In the genomic region with DNA sequence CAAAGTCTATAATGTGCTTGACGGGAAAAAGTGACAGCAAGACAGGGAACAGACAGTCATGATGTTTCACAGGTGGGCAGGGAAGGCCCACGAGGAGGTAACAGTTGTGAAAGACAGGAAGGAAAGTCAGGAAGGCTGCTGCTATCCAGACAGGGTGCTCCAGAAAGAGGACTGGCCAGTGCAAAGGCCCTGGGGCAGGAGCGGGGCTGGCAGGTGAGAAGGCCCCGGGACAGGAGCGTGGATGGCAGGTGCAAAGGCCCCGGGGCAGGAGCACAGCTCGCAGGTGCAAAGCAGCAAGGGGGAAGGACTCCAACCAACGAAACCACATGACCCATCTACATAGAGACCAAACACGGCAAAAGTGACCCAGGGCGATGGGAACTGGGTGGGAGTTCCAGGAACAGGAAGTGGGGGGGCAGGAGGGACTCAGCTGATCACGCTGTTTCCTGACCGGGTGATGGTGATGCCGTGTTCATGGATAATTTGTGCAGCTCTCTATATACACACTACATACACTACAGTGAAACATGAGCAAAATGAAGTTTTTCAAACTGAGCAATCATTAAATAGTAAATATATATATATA, we compare ENCODE assay signal across 1 cellular context.
TF ChIP-seq lines count a peak whose summit lies in the region.

No MANE protein-coding gene starts in this region.

TF ChIP-seq in WTC11, 78 proteins besides CTCF, POLR2A, EP300 and RAD21 (continued from another document):
- TF ChIP-seq TCF7 (CRISPR knock-in tag; IDR thresholded peaks at IDR 0.05; ENCODE audit: low read depth) (no peak), ZNF232 (CRISPR knock-in tag; IDR thresholded peaks at IDR 0.05) (no peak), JUN (CRISPR knock-in tag; IDR thresholded peaks at IDR 0.05) (no peak), STAT6 (CRISPR knock-in tag; conservative IDR thresholded peaks at IDR 0.05; ENCODE audit: low read depth) (no peak), PRDM15 (CRISPR knock-in tag; IDR thresholded peaks at IDR 0.05) (no peak)
- TF ChIP-seq, protein P1, sequence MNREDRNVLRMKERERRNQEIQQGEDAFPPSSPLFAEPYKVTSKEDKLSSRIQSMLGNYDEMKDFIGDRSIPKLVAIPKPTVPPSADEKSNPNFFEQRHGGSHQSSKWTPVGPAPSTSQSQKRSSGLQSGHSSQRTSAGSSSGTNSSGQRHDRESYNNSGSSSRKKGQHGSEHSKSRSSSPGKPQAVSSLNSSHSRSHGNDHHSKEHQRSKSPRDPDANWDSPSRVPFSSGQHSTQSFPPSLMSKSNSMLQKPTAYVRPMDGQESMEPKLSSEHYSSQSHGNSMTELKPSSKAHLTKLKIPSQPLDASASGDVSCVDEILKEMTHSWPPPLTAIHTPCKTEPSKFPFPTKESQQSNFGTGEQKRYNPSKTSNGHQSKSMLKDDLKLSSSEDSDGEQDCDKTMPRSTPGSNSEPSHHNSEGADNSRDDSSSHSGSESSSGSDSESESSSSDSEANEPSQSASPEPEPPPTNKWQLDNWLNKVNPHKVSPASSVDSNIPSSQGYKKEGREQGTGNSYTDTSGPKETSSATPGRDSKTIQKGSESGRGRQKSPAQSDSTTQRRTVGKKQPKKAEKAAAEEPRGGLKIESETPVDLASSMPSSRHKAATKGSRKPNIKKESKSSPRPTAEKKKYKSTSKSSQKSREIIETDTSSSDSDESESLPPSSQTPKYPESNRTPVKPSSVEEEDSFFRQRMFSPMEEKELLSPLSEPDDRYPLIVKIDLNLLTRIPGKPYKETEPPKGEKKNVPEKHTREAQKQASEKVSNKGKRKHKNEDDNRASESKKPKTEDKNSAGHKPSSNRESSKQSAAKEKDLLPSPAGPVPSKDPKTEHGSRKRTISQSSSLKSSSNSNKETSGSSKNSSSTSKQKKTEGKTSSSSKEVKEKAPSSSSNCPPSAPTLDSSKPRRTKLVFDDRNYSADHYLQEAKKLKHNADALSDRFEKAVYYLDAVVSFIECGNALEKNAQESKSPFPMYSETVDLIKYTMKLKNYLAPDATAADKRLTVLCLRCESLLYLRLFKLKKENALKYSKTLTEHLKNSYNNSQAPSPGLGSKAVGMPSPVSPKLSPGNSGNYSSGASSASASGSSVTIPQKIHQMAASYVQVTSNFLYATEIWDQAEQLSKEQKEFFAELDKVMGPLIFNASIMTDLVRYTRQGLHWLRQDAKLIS (CRISPR knock-in tag; IDR thresholded peaks at IDR 0.05; ENCODE audit: borderline replicate concordance): no peak
TF ChIP-seq in WTC11: peak in this region for 1.
